8 cellular contexts compared by ENCODE assay signal in the genomic region with DNA sequence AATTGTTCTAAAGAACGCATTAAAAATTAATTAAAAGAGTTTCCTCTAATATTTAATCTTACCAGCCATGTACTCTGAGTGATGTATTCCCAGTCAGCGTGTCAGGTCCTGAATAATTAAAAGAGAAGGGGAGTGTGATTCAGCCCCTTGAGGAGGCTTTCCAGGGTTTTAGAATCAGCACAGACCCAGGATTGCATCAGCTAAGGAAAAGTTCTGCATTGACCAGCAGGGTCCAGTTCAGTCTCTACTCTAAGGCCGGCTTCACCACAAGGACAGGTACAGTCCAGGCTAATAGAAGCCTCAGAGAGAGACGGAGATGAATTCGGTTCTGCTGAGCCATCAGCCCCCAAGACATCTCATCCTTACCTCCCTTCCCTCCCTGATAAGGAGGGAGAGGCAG.
"Had no signal": no experiment of that assay in that cellular context is flagged by ENCODE, and none has a peak within 500 bp of the region (broad histone marks: within the 10 kb centered on the region; RNA-seq: fewer than 3 reads in every experiment).

No MANE protein-coding gene starts in this region.

- DNase-seq: GDM1, GF-D8 had no signal

- FAIRE-seq: G401.6, GM12878, GM12891, GM12892, GM18507, GM19239 had no signal

- ATAC-seq: GM12878 had no signal

- H3K4me3 ChIP-seq: GM12878 had no signal
